1 cellular context compared by ENCODE assay signal in the genomic region with DNA sequence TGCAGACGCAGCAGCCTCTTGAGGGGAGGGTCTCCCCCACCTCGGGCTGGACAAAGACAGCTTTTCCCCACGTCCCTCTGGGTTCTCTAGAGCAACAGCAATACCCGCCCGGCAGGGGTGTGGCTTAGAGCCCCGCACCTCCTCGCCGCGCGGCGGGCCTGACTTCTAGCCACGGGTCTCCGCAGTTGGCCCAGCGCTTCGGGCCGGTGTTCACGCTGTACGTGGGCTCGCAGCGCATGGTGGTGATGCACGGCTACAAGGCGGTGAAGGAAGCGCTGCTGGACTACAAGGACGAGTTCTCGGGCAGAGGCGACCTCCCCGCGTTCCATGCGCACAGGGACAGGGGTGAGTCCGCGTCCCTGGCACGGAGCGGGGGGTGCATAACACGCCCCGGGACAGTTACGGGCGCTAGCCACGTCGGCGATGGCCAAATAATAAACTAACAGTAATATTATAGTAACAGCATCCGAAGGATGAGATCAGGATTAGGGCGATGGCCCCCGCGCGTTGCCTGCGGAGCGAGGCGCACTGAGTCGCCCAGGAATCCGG.
TF ChIP-seq lines count a peak whose summit lies in the region.

No MANE protein-coding gene starts in this region.

TF ChIP-seq in IMR-90, 13 proteins besides CTCF, POLR2A, EP300 and RAD21:
- TF ChIP-seq, protein P1, sequence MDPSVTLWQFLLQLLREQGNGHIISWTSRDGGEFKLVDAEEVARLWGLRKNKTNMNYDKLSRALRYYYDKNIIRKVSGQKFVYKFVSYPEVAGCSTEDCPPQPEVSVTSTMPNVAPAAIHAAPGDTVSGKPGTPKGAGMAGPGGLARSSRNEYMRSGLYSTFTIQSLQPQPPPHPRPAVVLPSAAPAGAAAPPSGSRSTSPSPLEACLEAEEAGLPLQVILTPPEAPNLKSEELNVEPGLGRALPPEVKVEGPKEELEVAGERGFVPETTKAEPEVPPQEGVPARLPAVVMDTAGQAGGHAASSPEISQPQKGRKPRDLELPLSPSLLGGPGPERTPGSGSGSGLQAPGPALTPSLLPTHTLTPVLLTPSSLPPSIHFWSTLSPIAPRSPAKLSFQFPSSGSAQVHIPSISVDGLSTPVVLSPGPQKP (IDR thresholded peaks at IDR 0.05; ENCODE audit: borderline replicate concordance, low read depth, low read length) = no peak
- TF ChIP-seq MXI1 (IDR thresholded peaks at IDR 0.05; ENCODE audit: borderline replicate concordance, low read depth, low read length) (no peak), BHLHE40 (IDR thresholded peaks at IDR 0.05; ENCODE audit: low read depth, low read length) (no peak), RCOR1 (IDR thresholded peaks at IDR 0.05; ENCODE audit: insufficient replicate concordance, low read length) (no peak), MAZ (IDR thresholded peaks at IDR 0.05; ENCODE audit: borderline replicate concordance, low read depth, low read length) (no peak), CHD1 (IDR thresholded peaks at IDR 0.05; ENCODE audit: low read depth, low read length) (no peak), CEBPB (IDR thresholded peaks at IDR 0.05; ENCODE audit: low read depth, low read length) (no peak), RFX5 (IDR thresholded peaks at IDR 0.05; ENCODE audit: low read depth, low read length) (no peak), SMC3 (IDR thresholded peaks at IDR 0.05; ENCODE audit: low read depth, low read length) (no peak), MAFK (IDR thresholded peaks at IDR 0.05; ENCODE audit: low read depth, low read length) (no peak), FOS (IDR thresholded peaks at IDR 0.05; ENCODE audit: low read depth, low read length) (no peak)
- TF ChIP-seq, protein P2, sequence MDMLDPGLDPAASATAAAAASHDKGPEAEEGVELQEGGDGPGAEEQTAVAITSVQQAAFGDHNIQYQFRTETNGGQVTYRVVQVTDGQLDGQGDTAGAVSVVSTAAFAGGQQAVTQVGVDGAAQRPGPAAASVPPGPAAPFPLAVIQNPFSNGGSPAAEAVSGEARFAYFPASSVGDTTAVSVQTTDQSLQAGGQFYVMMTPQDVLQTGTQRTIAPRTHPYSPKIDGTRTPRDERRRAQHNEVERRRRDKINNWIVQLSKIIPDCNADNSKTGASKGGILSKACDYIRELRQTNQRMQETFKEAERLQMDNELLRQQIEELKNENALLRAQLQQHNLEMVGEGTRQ (IDR thresholded peaks at IDR 0.05; ENCODE audit: low read depth, low read length) = no peak
